In genomic region chr4:73816814-73817213, GRCh38 we compare ENCODE assay signal across 15 cellular contexts. TPM values are rescaled to one million over a fixed set of nuclear protein-coding genes. Genes with fewer than 3 reads are reported as not detected.
DNase-seq lines count a peak whose midpoint lies in the region; ATAC-seq, FAIRE-seq and TF ChIP-seq lines count a peak whose summit lies in the region.
"Had no signal": no experiment of that assay in that cellular context is flagged by ENCODE, and none has a peak within 500 bp of the region (broad histone marks: within the 10 kb centered on the region; RNA-seq: fewer than 3 reads in every experiment).

No MANE protein-coding gene starts in this region.

- POLR2A ChIA-PET in A549 (lab: Yijun Ruan, JAX), result no interaction called here

- peaks cover 23% of the 10 kb centered on the region for H3K4me1 Mint-ChIP-seq in HFFc6 (ENCODE audit: low read depth)
- H3K4me1 Mint-ChIP-seq: nephron had no signal

- ATAC-seq in A549, result peak; percentile 66 to 74; a peak in 4 of 6 replicates
- ATAC-seq in HG03159 (IDR thresholded peaks at IDR 0.05; ENCODE audit: unreplicated experiment), result no peak
- ATAC-seq: activated CD8-positive, alpha-beta T cell treated with anti-CD3 and anti-CD28 coated beads for 36 hours; SK-N-SH treated with all-trans-retinoic acid at 6 μM for 48 hours had no signal

- peaks cover under 1% of the 10 kb centered on the region for H3K36me3 Mint-ChIP-seq in HFFc6 (ENCODE audit: low read depth)

- no peak overlapping the region for H3K4me3 ChIP-seq in A549
- H3K4me3 ChIP-seq: BLaER1 had no signal

- peaks cover 2% of the 10 kb centered on the region; the same call in 1 of the 2 replicates for H3K27me3 Mint-ChIP-seq in HFFc6 (ENCODE audit: insufficient read depth)
- H3K27me3 Mint-ChIP-seq: activated CD8-positive, alpha-beta T cell treated with anti-CD3 and anti-CD28 coated beads for 36 hours had no signal

- CTCF ChIA-PET in A549 (lab: Yijun Ruan, JAX), result interaction anchor here (1.2 to 1.3 kb wide), 2 partner anchors 11 to 76 kb away, joined by 3 read pairs; no protein-coding TSS in a partner anchor

- DNase-seq in A549 (ENCODE audit: low read depth in 1 of 2, low spot score in 1 of 2), result peak in 1 of 2 experiments; percentile 66
- peak; percentile 24 for DNase-seq in HFFc6
- peak; percentile 58 for DNase-seq in SW480 (ENCODE audit: low spot score)
- peak; percentile 97 for DNase-seq in glomerular visceral epithelial cell (ENCODE audit: extremely low spot score)
- DNase-seq in OCI-M2 (lab: John Stamatoyannopoulos, UW; ENCODE audit: unreplicated experiment), result no peak
- no peak for DNase-seq in 8988T
- no peak for DNase-seq in NCI-H446 (lab: John Stamatoyannopoulos, UW)
- DNase-seq: activated CD8-positive, alpha-beta T cell treated with anti-CD3 and anti-CD28 coated beads for 36 hours; amniotic stem cell; NCI-H2081 treated with DMSO at 0.1 percent for 48 hours had no signal

- FAIRE-seq in A549 (lab: Jason Lieb, UNC), result no peak

- H3K4me1 ChIP-seq in A549, result peaks cover 20% of the 10 kb centered on the region

- H3K9me3 Mint-ChIP-seq in HFFc6, result no peaks in the 10 kb centered on the region
- H3K9me3 Mint-ChIP-seq: activated CD8-positive, alpha-beta T cell treated with anti-CD3 and anti-CD28 coated beads for 36 hours; nephron had no signal

- peak overlapping the region; percentile 68 to 83 for H3K27ac ChIP-seq in A549
- H3K27ac ChIP-seq: BLaER1 had no signal

- TF ChIP-seq RAD21 in A549 (conservative IDR thresholded peaks at IDR 0.05 in 1 of 2, IDR thresholded peaks at IDR 0.05 in 1 of 2), result no peak

- TF ChIP-seq EP300 in A549 (IDR thresholded peaks at IDR 0.05), result peak in 1 of 2 experiments; percentile 27; a peak in 2 of 5 replicates

- peak overlapping the region; percentile 54 for H3K4me2 ChIP-seq in A549
- H3K4me2 ChIP-seq: BLaER1 had no signal

- no peaks in the 10 kb centered on the region for H3K9me3 ChIP-seq in A549
- H3K9me3 ChIP-seq: BLaER1 had no signal

- no peak for TF ChIP-seq CTCF in A549 (IDR thresholded peaks at IDR 0.05)
- no peak for TF ChIP-seq CTCF in HFFc6 (IDR thresholded peaks at IDR 0.05)

- 5% methylated on average over 3 of the region's 3 CpGs for WGBS in A549 (ENCODE audit: missing lambda C conversion rate)

- no peak for TF ChIP-seq POLR2A in A549 (IDR thresholded peaks at IDR 0.05; ENCODE audit: low read length)

- no peak overlapping the region for H3K4me3 Mint-ChIP-seq in HFFc6
- H3K4me3 Mint-ChIP-seq: activated CD8-positive, alpha-beta T cell treated with anti-CD3 and anti-CD28 coated beads for 36 hours; nephron had no signal

- H3K27ac Mint-ChIP-seq in HFFc6, result no peak overlapping the region
- H3K27ac Mint-ChIP-seq: activated CD8-positive, alpha-beta T cell treated with anti-CD3 and anti-CD28 coated beads for 36 hours; nephron had no signal

TF ChIP-seq in A549, 52 proteins besides CTCF, POLR2A, EP300 and RAD21:
- TF ChIP-seq, protein P1, sequence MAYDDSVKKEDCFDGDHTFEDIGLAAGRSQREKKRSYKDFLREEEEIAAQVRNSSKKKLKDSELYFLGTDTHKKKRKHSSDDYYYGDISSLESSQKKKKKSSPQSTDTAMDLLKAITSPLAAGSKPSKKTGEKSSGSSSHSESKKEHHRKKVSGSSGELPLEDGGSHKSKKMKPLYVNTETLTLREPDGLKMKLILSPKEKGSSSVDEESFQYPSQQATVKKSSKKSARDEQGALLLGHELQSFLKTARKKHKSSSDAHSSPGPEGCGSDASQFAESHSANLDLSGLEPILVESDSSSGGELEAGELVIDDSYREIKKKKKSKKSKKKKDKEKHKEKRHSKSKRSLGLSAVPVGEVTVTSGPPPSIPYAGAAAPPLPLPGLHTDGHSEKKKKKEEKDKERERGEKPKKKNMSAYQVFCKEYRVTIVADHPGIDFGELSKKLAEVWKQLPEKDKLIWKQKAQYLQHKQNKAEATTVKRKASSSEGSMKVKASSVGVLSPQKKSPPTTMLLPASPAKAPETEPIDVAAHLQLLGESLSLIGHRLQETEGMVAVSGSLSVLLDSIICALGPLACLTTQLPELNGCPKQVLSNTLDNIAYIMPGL (CRISPR knock-in tag; IDR thresholded peaks at IDR 0.05; ENCODE audit: borderline replicate concordance), result no peak
- TF ChIP-seq FOXS1 (CRISPR knock-in tag; IDR thresholded peaks at IDR 0.05) (no peak), FOSL2 (IDR thresholded peaks at IDR 0.05) (peak; percentile 24; the same call in 1 of the 2 replicates), FOSL2 (CRISPR knock-in tag; IDR thresholded peaks at IDR 0.05) (peak; percentile 48; the same call in 1 of the 2 replicates), JUNB (IDR thresholded peaks at IDR 0.05) (peak; percentile 72), MAFK (IDR thresholded peaks at IDR 0.05; ENCODE audit: partially characterized antibody) (peak; percentile 42), REST (IDR thresholded peaks at IDR 0.05) (no peak), GATA3 (IDR thresholded peaks at IDR 0.05; ENCODE audit: borderline replicate concordance) (peak; percentile 23; the same call in 1 of the 2 replicates)
- TF ChIP-seq, protein P2, sequence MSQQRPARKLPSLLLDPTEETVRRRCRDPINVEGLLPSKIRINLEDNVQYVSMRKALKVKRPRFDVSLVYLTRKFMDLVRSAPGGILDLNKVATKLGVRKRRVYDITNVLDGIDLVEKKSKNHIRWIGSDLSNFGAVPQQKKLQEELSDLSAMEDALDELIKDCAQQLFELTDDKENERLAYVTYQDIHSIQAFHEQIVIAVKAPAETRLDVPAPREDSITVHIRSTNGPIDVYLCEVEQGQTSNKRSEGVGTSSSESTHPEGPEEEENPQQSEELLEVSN (IDR thresholded peaks at IDR 0.05; ENCODE audit: borderline replicate concordance, low read depth), result no peak

RNA-seq across cellular contexts. Expression of gene CXCL6, which starts 19.7 kb away (rescaled TPM):
- polyA plus RNA-seq in A549 (2011; rRNA removed) (0.06 TPM in 1 of 2 replicates, not detected in the other), A549 (2017; fragmentation: RNase III; extraction: RNeasy Plus Mini Kit Qiagen cat#74134 plus additional on column Dnase treatment) (0.11 to 0.16 TPM in 2 of 3 replicates, not detected in the other)
- 0.01 TPM in 1 of 2 replicates, not detected in the other for polyA plus RNA-seq in A549 (2012; cell fraction: cytosol; rRNA removed)
- polyA plus RNA-seq in A549 (2012; cell fraction: nucleus; rRNA removed), result not detected in 2 replicates
- not detected in 2 replicates for polyA minus RNA-seq in A549 (2011; rRNA and poly(A)+ RNA removed)
- total RNA-seq in HFFc6 (2021; fragmentation: NEBNext Ultra II Directional; extraction: Animal tissue kit (Norgen Biotek cat#: 25700)), result under 1 TPM in 2 of 6 experiments, not detected in 4; 0.12 to 0.24 TPM
- total RNA-seq: activated CD8-positive, alpha-beta T cell treated with anti-CD3 and anti-CD28 coated beads for 36 hours had no signal

RNA-seq across cellular contexts. Expression of gene PF4V1, which starts 36.3 kb away (rescaled TPM):
- polyA plus RNA-seq in A549 (2011; rRNA removed) (not detected in 2 replicates), A549 (2017; fragmentation: RNase III; extraction: RNeasy Plus Mini Kit Qiagen cat#74134 plus additional on column Dnase treatment) (not detected in 3 replicates)
- not detected in 2 replicates for polyA plus RNA-seq in A549 (2012; cell fraction: cytosol; rRNA removed)
- polyA plus RNA-seq in A549 (2012; cell fraction: nucleus; rRNA removed), result not detected in 2 replicates
- not detected in 2 replicates for polyA minus RNA-seq in A549 (2011; rRNA and poly(A)+ RNA removed)
- not detected for total RNA-seq in HFFc6 (2021; fragmentation: NEBNext Ultra II Directional; extraction: Animal tissue kit (Norgen Biotek cat#: 25700))
- total RNA-seq: activated CD8-positive, alpha-beta T cell treated with anti-CD3 and anti-CD28 coated beads for 36 hours; ureter had no signal

RNA-seq across cellular contexts. Expression of gene CXCL1, which starts 52.4 kb away (rescaled TPM):
- 16.3 and 20.0 TPM in 2 replicates for polyA plus RNA-seq in A549 (2011; rRNA removed)
- 23.1 and 27.7 TPM in 2 replicates for polyA plus RNA-seq in A549 (2012; cell fraction: cytosol; rRNA removed)
- 15.8 and 29.3 TPM in 2 replicates for polyA plus RNA-seq in A549 (2012; cell fraction: nucleus; rRNA removed)
- 12.9 to 16.2 TPM (median 14.9 TPM) in 3 replicates for polyA plus RNA-seq in A549 (2017; fragmentation: RNase III; extraction: RNeasy Plus Mini Kit Qiagen cat#74134 plus additional on column Dnase treatment)
- polyA minus RNA-seq in A549 (2011; rRNA and poly(A)+ RNA removed), result 3.1 and 5.4 TPM in 2 replicates
- total RNA-seq in HFFc6 (2021; fragmentation: NEBNext Ultra II Directional; extraction: Animal tissue kit (Norgen Biotek cat#: 25700)), result 1 to 10 TPM in 5 of 6 experiments, under 1 TPM in 1; 0.71 to 5.0 (median 4.3) TPM
- total RNA-seq: activated CD8-positive, alpha-beta T cell treated with anti-CD3 and anti-CD28 coated beads for 36 hours had no signal

Comparison
In these comparisons a context has a peak if more than half of its experiments do, and no peak if none do; other contexts are left out.
1. DNase-seq: peak in HFFc6 (single experiment), SW480 (single experiment) and glomerular visceral epithelial cell (single experiment); none in OCI-M2 (single experiment), 8988T (single experiment) and NCI-H446 (0 of 2).